ENCODE assay signal across 8 cellular contexts in genomic region chr19:38648789-38649304, GRCh38. TPM values are rescaled to one million over a fixed set of nuclear protein-coding genes. Genes with fewer than 3 reads are reported as not detected.
A peak's percentile ranks its signal among the peaks of the same experiment; 100 is the strongest.
DNase-seq lines count a peak whose midpoint lies in the region; ATAC-seq and TF ChIP-seq lines count a peak whose summit lies in the region.

No MANE protein-coding gene starts in this region.

- peaks cover 23 to 41% of the 10 kb centered on the region in 2 donors for H3K4me1 ChIP-seq in thoracic aorta (ENCODE audit: control insufficient read depth in 1 of 2, low read depth in 2 of 2)

- no peaks in the 10 kb centered on the region for H3K9me3 ChIP-seq in thoracic aorta

- POLR2A ChIA-PET in activated CD4-positive, alpha-beta T cell treated with anti-CD3 and anti-CD28 coated beads for 36 hours (lab: Charles Lee), result no interaction called here
- POLR2A ChIA-PET in activated naive CD8-positive, alpha-beta T cell treated with anti-CD3 and anti-CD28 coated beads, Interleukin-2, amount 10 ng/mL, durations not matched to agents 7 days and 5 days (lab: Charles Lee), result interaction anchor here (0.6 to 1.8 kb wide), 5 partner anchors 8 to 333 kb away, joined by 3 to 10 read pairs (median 5); partner anchors contain the start of gene YIF1B

- intact Hi-C loops in activated CD4-positive, alpha-beta T cell treated with anti-CD3 and anti-CD28 coated beads for 36 hours (cut with DNase I, micrococcal nuclease), result loop anchor here in 1 of 2 experiments (5.0 kb wide), 2 partner anchors 33 to 742 kb away; partner anchors contain the start of genes SIPA1L3 and WDR87

- H3K36me3 ChIP-seq in thoracic aorta, result no peaks in the 10 kb centered on the region

- peaks cover 14% of the 10 kb centered on the region for H3K36me3 Mint-ChIP-seq in activated CD4-positive, alpha-beta T cell treated with anti-CD3 and anti-CD28 coated beads for 36 hours (ENCODE audit: low read depth)
- H3K36me3 Mint-ChIP-seq in activated naive CD8-positive, alpha-beta T cell treated with anti-CD3 and anti-CD28 coated beads, Interleukin-2, amount 10 ng/mL, durations not matched to agents 7 days and 5 days, result peaks cover 26% of the 10 kb centered on the region

- no peaks in the 10 kb centered on the region for H3K9me3 Mint-ChIP-seq in activated CD4-positive, alpha-beta T cell treated with anti-CD3 and anti-CD28 coated beads for 36 hours (ENCODE audit: low read depth)
- no peaks in the 10 kb centered on the region for H3K9me3 Mint-ChIP-seq in activated naive CD8-positive, alpha-beta T cell treated with anti-CD3 and anti-CD28 coated beads, Interleukin-2, amount 10 ng/mL, durations not matched to agents 7 days and 5 days

- peak overlapping the region; percentile 96 for H3K4me3 ChIP-seq in thoracic aorta

- peaks cover 18% of the 10 kb centered on the region for H3K27me3 Mint-ChIP-seq in activated CD4-positive, alpha-beta T cell treated with anti-CD3 and anti-CD28 coated beads for 36 hours
- H3K27me3 Mint-ChIP-seq in activated naive CD8-positive, alpha-beta T cell treated with anti-CD3 and anti-CD28 coated beads, Interleukin-2, amount 10 ng/mL, durations not matched to agents 7 days and 5 days, result peaks cover 2% of the 10 kb centered on the region

- no peak for DNase-seq in activated CD4-positive, alpha-beta T cell treated with anti-CD3 and anti-CD28 coated beads for 36 hours
- DNase-seq in activated CD4-positive, alpha-beta T cell treated with anti-CD3 and anti-CD28 coated beads for 4 hours, result no peak
- DNase-seq in activated naive CD8-positive, alpha-beta T cell treated with anti-CD3 and anti-CD28 coated beads, Interleukin-2, amount 10 ng/mL, durations not matched to agents 7 days and 5 days, result no peak
- peak; percentile 23 for DNase-seq in kidney tubule cell (ENCODE audit: low spot score)
- no peak for DNase-seq in thoracic aorta (ENCODE audit: low spot score)
- DNase-seq in HuH-7 (ENCODE audit: low spot score), result no peak
- no peak for DNase-seq in pons (ENCODE audit: low spot score)

- peak overlapping the region; percentile 98 for H3K4me3 Mint-ChIP-seq in activated CD4-positive, alpha-beta T cell treated with anti-CD3 and anti-CD28 coated beads for 36 hours
- peak overlapping the region; percentile 94 for H3K4me3 Mint-ChIP-seq in activated naive CD8-positive, alpha-beta T cell treated with anti-CD3 and anti-CD28 coated beads, Interleukin-2, amount 10 ng/mL, durations not matched to agents 7 days and 5 days

- H3K27ac ChIP-seq in thoracic aorta, result peak overlapping the region; percentile 99 to 100

- TF ChIP-seq CTCF in thoracic aorta (IDR thresholded peaks at IDR 0.05), result no peak

- H3K4me1 Mint-ChIP-seq in activated CD4-positive, alpha-beta T cell treated with anti-CD3 and anti-CD28 coated beads for 36 hours, result peaks cover 49% of the 10 kb centered on the region
- H3K4me1 Mint-ChIP-seq in activated naive CD8-positive, alpha-beta T cell treated with anti-CD3 and anti-CD28 coated beads, Interleukin-2, amount 10 ng/mL, durations not matched to agents 7 days and 5 days, result peaks cover 33% of the 10 kb centered on the region

- H3K27me3 ChIP-seq in thoracic aorta (replicated peaks; ENCODE audit: insufficient read depth), result no peaks in the 10 kb centered on the region

- no peak for ATAC-seq in activated CD4-positive, alpha-beta T cell treated with anti-CD3 and anti-CD28 coated beads for 36 hours
- ATAC-seq in activated naive CD8-positive, alpha-beta T cell treated with anti-CD3 and anti-CD28 coated beads, Interleukin-2, amount 10 ng/mL, durations not matched to agents 7 days and 5 days (ENCODE audit: low read depth), result no peak
- no peak for ATAC-seq in thoracic aorta (ENCODE audit: insufficient number of reproducible peaks, low FRiP score, low read depth)
- ATAC-seq in HG02840 (IDR thresholded peaks at IDR 0.05; ENCODE audit: low FRiP score, unreplicated experiment), result no peak

- CTCF ChIA-PET in activated CD4-positive, alpha-beta T cell treated with anti-CD3 and anti-CD28 coated beads for 36 hours (lab: Charles Lee), result interaction anchor here (0.6 to 2.5 kb wide), 3 partner anchors 8 to 107 kb away, joined by 3 to 12 read pairs (median 3); no protein-coding TSS in a partner anchor

- H3K27ac Mint-ChIP-seq in activated CD4-positive, alpha-beta T cell treated with anti-CD3 and anti-CD28 coated beads for 36 hours, result peak overlapping the region; percentile 4
- peak overlapping the region; percentile 87 for H3K27ac Mint-ChIP-seq in activated naive CD8-positive, alpha-beta T cell treated with anti-CD3 and anti-CD28 coated beads, Interleukin-2, amount 10 ng/mL, durations not matched to agents 7 days and 5 days

RNA-seq across cellular contexts. Expression of gene ACTN4, which starts 1.4 kb away (rescaled TPM):
- 100 to 1,000 TPM; 181 to 182 TPM for total RNA-seq in activated CD4-positive, alpha-beta T cell treated with anti-CD3 and anti-CD28 coated beads for 36 hours
- 100 to 1,000 TPM; 236 to 252 TPM for total RNA-seq in activated naive CD8-positive, alpha-beta T cell treated with anti-CD3 and anti-CD28 coated beads, Interleukin-2, amount 10 ng/mL, durations not matched to agents 7 days and 5 days
- 1,000 to 10,000 TPM in 1 of 2 donors, 100 to 1,000 TPM in 1; 668 to 1,387 TPM for total RNA-seq in thoracic aorta

RNA-seq across cellular contexts. Expression of gene EIF3K, which starts 29.9 kb away (rescaled TPM):
- total RNA-seq in activated CD4-positive, alpha-beta T cell treated with anti-CD3 and anti-CD28 coated beads for 36 hours, result 100 to 1,000 TPM; 269 to 297 TPM
- 100 to 1,000 TPM; 307 to 308 TPM for total RNA-seq in activated naive CD8-positive, alpha-beta T cell treated with anti-CD3 and anti-CD28 coated beads, Interleukin-2, amount 10 ng/mL, durations not matched to agents 7 days and 5 days
- total RNA-seq in thoracic aorta, result 100 to 1,000 TPM; 237 to 302 TPM

RNA-seq across cellular contexts. Expression of gene MAP4K1, which starts 31.1 kb away (rescaled TPM):
- total RNA-seq in activated CD4-positive, alpha-beta T cell treated with anti-CD3 and anti-CD28 coated beads for 36 hours, result 100 to 1,000 TPM; 195 to 198 TPM
- 100 to 1,000 TPM; 299 to 313 TPM for total RNA-seq in activated naive CD8-positive, alpha-beta T cell treated with anti-CD3 and anti-CD28 coated beads, Interleukin-2, amount 10 ng/mL, durations not matched to agents 7 days and 5 days
- 10 to 100 TPM in 1 of 2 donors, 1 to 10 TPM in 1; 4.6 to 33.7 TPM for total RNA-seq in thoracic aorta

Comparison
In these comparisons a context has a peak if more than half of its experiments do, and no peak if none do; other contexts are left out.
1. RNA of gene MAP4K1, which starts 31.1 kb away (total RNA-seq): 299 to 313 TPM in activated naive CD8-positive, alpha-beta T cell treated with anti-CD3 and anti-CD28 coated beads, Interleukin-2, amount 10 ng/mL, durations not matched to agents 7 days and 5 days and 195 to 198 TPM in activated CD4-positive, alpha-beta T cell treated with anti-CD3 and anti-CD28 coated beads for 36 hours; 4.6 to 33.7 TPM in thoracic aorta; every median in the first group is over 4 times any median in the second.